In genomic region chr9:84935528-84936117, GRCh38 we compare ENCODE assay signal across 13 cellular contexts.
"Had no signal": no experiment of that assay in that cellular context is flagged by ENCODE, and none has a peak within 500 bp of the region (broad histone marks: within the 10 kb centered on the region; RNA-seq: fewer than 3 reads in every experiment).

No MANE protein-coding gene starts in this region.

- H3K27me3 Mint-ChIP-seq: activated B cell treated with CpG ODN at 0.5 μM for 24 hours had no signal

- H3K36me3 Mint-ChIP-seq: immature natural killer cell; naive B cell; stimulated activated effector memory CD8-positive, alpha-beta T cell treated with anti-CD3 and anti-CD28 coated beads, Interleukin-12 subunit alpha, Interleukin-12 subunit beta, amount 100 ng/mL, for 72 hours had no signal

- H3K27ac Mint-ChIP-seq: activated B cell treated with CpG ODN at 0.5 μM for 24 hours; activated CD4-positive, alpha-beta T cell treated with anti-CD3 and anti-CD28 coated beads, Interleukin-2, amount 10 ng/mL, durations not matched to agents 24 days and 14 days; activated T-helper 2 cell treated with anti-CD3 and anti-CD28 coated beads, Interferon-gamma antibody, Interleukin-2, Interleukin-4, amounts not matched to agents 10 μg/mL and 5 μg/mL and 100 μg/mL, durations not matched to agents 14 hours and 24 hours and 36 hours; immature natural killer cell; stimulated activated effector memory CD8-positive, alpha-beta T cell treated with anti-CD3 and anti-CD28 coated beads, Interleukin-12 subunit alpha, Interleukin-12 subunit beta, amount 100 ng/mL, for 72 hours; T-helper 1 cell treated with Interleukin-12 subunit alpha and Interleukin-12 subunit beta and Interleukin-4 antibody, amounts not matched to agents 30 μg/mL and 1 μg/mL, for 36 hours had no signal

- ATAC-seq: stimulated activated effector memory CD8-positive, alpha-beta T cell treated with anti-CD3 and anti-CD28 coated beads, Interleukin-12 subunit alpha, Interleukin-12 subunit beta, amount 100 ng/mL, for 72 hours had no signal

- H3K27ac ChIP-seq: right atrium auricular region, upper lobe of left lung had no signal

- DNase-seq: activated B cell treated with CpG ODN at 0.5 μM for 24 hours; activated CD4-positive, alpha-beta T cell treated with anti-CD3 and anti-CD28 coated beads, Interleukin-2, amount 10 ng/mL, durations not matched to agents 24 days and 14 days; activated CD8-positive, alpha-beta memory T cell treated with anti-CD3 and anti-CD28 coated beads for 24 hours; activated naive CD4-positive, alpha-beta T cell treated with anti-CD3 and anti-CD28 coated beads, Interleukin-2, amount 50 U/mL, for 16 hours; cerebellar nuclear complex; dermis blood vessel endothelial cell; immature natural killer cell; naive B cell; upper lobe of left lung had no signal

- H3K4me1 Mint-ChIP-seq: activated B cell treated with CpG ODN at 0.5 μM for 24 hours; activated CD4-positive, alpha-beta T cell treated with anti-CD3 and anti-CD28 coated beads, Interleukin-2, amount 10 ng/mL, durations not matched to agents 24 days and 14 days; immature natural killer cell; naive B cell; stimulated activated effector memory CD8-positive, alpha-beta T cell treated with anti-CD3 and anti-CD28 coated beads, Interleukin-12 subunit alpha, Interleukin-12 subunit beta, amount 100 ng/mL, for 72 hours had no signal

- H3K4me3 Mint-ChIP-seq: activated B cell treated with CpG ODN at 0.5 μM for 24 hours; activated CD4-positive, alpha-beta T cell treated with anti-CD3 and anti-CD28 coated beads, Interleukin-2, amount 10 ng/mL, durations not matched to agents 24 days and 14 days; immature natural killer cell; naive B cell; stimulated activated effector memory CD8-positive, alpha-beta T cell treated with anti-CD3 and anti-CD28 coated beads, Interleukin-12 subunit alpha, Interleukin-12 subunit beta, amount 100 ng/mL, for 72 hours; T-helper 1 cell treated with Interleukin-12 subunit alpha and Interleukin-12 subunit beta and Interleukin-4 antibody, amounts not matched to agents 30 μg/mL and 1 μg/mL, for 36 hours had no signal

- H3K9me3 Mint-ChIP-seq: activated B cell treated with CpG ODN at 0.5 μM for 24 hours; activated CD4-positive, alpha-beta T cell treated with anti-CD3 and anti-CD28 coated beads, Interleukin-2, amount 10 ng/mL, durations not matched to agents 24 days and 14 days; activated T-helper 2 cell treated with anti-CD3 and anti-CD28 coated beads, Interferon-gamma antibody, Interleukin-2, Interleukin-4, amounts not matched to agents 10 μg/mL and 5 μg/mL and 100 μg/mL, durations not matched to agents 14 hours and 24 hours and 36 hours; immature natural killer cell; naive B cell; stimulated activated effector memory CD8-positive, alpha-beta T cell treated with anti-CD3 and anti-CD28 coated beads, Interleukin-12 subunit alpha, Interleukin-12 subunit beta, amount 100 ng/mL, for 72 hours; T-helper 1 cell treated with Interleukin-12 subunit alpha and Interleukin-12 subunit beta and Interleukin-4 antibody, amounts not matched to agents 30 μg/mL and 1 μg/mL, for 36 hours had no signal
